In the genomic region with DNA sequence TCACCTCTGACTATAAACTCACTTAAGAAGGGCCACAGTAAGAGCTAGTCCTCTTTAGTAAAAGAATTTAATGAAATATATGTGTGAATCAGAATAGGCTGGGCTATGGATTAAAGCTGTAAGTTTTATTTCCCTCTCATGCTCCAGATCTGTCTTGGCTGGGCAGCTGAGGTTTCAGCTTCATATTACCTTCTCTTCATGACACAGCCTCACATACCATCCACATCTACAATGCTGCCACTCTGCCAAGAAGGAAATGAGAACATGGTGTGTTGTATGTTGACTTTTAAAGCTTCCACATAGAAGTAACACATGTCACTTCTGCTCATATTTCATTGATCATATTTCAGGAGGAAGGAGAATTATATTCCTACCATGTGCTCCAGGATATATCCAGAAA, we compare ENCODE assay signal across 20 cellular contexts.
A peak's percentile ranks its signal among the peaks of the same experiment; 100 is the strongest.
DNase-seq lines count a peak whose midpoint lies in the region; ATAC-seq and TF ChIP-seq lines count a peak whose summit lies in the region.
"Had no signal": no experiment of that assay in that cellular context is flagged by ENCODE, and none has a peak within 500 bp of the region (broad histone marks: within the 10 kb centered on the region; RNA-seq: fewer than 3 reads in every experiment).

No MANE protein-coding gene starts in this region.

- H3K4me3 ChIP-seq in LNCaP clone FGC (ENCODE audit: low read depth, low read length) (no peak overlapping the region), psoas muscle (no peak overlapping the region)
- H3K4me3 ChIP-seq: esophagus squamous epithelium, left ventricle myocardium inferior, sigmoid colon had no signal

- H3K36me3 ChIP-seq in psoas muscle (ENCODE audit: insufficient read depth in 1 of 2, low read depth in 1 of 2), result no peaks in the 10 kb centered on the region
- H3K36me3 ChIP-seq: esophagus squamous epithelium, left ventricle myocardium inferior, neutrophil, sigmoid colon had no signal

- no peak overlapping the region for H3K4me3 Mint-ChIP-seq in activated naive CD4-positive, alpha-beta T cell treated with anti-CD3 and anti-CD28 coated beads, Interleukin-2, amount 10 ng/mL, durations not matched to agents 7 days and 5 days

- no peaks in the 10 kb centered on the region for H3K4me1 Mint-ChIP-seq in activated naive CD4-positive, alpha-beta T cell treated with anti-CD3 and anti-CD28 coated beads, Interleukin-2, amount 10 ng/mL, durations not matched to agents 7 days and 5 days

- H3K27ac Mint-ChIP-seq in activated naive CD4-positive, alpha-beta T cell treated with anti-CD3 and anti-CD28 coated beads, Interleukin-2, amount 10 ng/mL, durations not matched to agents 7 days and 5 days, result no peak overlapping the region

- ATAC-seq in esophagus mucosa, result peak; percentile 33
- ATAC-seq in psoas muscle, result peak; percentile 59 to 83 (median 73)
- no peak for ATAC-seq in GM21576 (IDR thresholded peaks at IDR 0.05; ENCODE audit: unreplicated experiment)
- no peak for ATAC-seq in HG02852 (IDR thresholded peaks at IDR 0.05; ENCODE audit: unreplicated experiment)
- ATAC-seq: HepG2 had no signal

- H3K4me1 ChIP-seq in psoas muscle, result no peaks in the 10 kb centered on the region
- H3K4me1 ChIP-seq: esophagus squamous epithelium, left ventricle myocardium inferior, sigmoid colon had no signal

- no peaks in the 10 kb centered on the region for H3K27me3 ChIP-seq in psoas muscle (ENCODE audit: insufficient read depth in 3 of 3, low read length in 2 of 3)
- H3K27me3 ChIP-seq: esophagus squamous epithelium, neutrophil, sigmoid colon had no signal

- no peaks in the 10 kb centered on the region for H3K36me3 Mint-ChIP-seq in activated naive CD4-positive, alpha-beta T cell treated with anti-CD3 and anti-CD28 coated beads, Interleukin-2, amount 10 ng/mL, durations not matched to agents 7 days and 5 days

- intact Hi-C loops in psoas muscle (cut with DNase I), result no loop called here

- H3K9me3 ChIP-seq in psoas muscle, result no peaks in the 10 kb centered on the region
- H3K9me3 ChIP-seq: esophagus squamous epithelium, left ventricle myocardium inferior, neutrophil, sigmoid colon had no signal

- TF ChIP-seq CTCF in LNCaP clone FGC (IDR thresholded peaks at IDR 0.05; ENCODE audit: control insufficient read depth, extremely low read depth, insufficient read depth) (no peak), VCaP (conservative IDR thresholded peaks at IDR 0.05) (no peak), psoas muscle (IDR thresholded peaks at IDR 0.05) (no peak)

- H3K27ac ChIP-seq in VCaP, result peak overlapping the region; percentile 2; the same call in 1 of the 2 replicates
- no peak overlapping the region for H3K27ac ChIP-seq in psoas muscle
- H3K27ac ChIP-seq: esophagus squamous epithelium, left ventricle myocardium inferior, neutrophil, sigmoid colon had no signal

- H3K9me3 Mint-ChIP-seq in activated naive CD4-positive, alpha-beta T cell treated with anti-CD3 and anti-CD28 coated beads, Interleukin-2, amount 10 ng/mL, durations not matched to agents 7 days and 5 days, result no peaks in the 10 kb centered on the region

- DNase-seq in LNCaP clone FGC (ENCODE audit: low read depth) (peak; percentile 46), psoas muscle (no peak), COLO829 (ENCODE audit: low spot score) (no peak)
- DNase-seq in activated naive CD4-positive, alpha-beta T cell treated with anti-CD3 and anti-CD28 coated beads, Interleukin-2, amount 10 ng/mL, durations not matched to agents 7 days and 5 days, result no peak
- DNase-seq: activated gamma-delta T cell; aorta; esophagus squamous epithelium; GDM1; left ventricle myocardium inferior; NCI-H187 treated with DMSO at 0.1 percent for 48 hours; NCI-H524; sigmoid colon; stimulated activated CD4-positive, alpha-beta T cell treated with anti-CD3 and anti-CD28 coated beads, Interleukin-4, amount 100 ng/mL, for 1 hour; substantia nigra had no signal

- no peaks in the 10 kb centered on the region for H3K27me3 Mint-ChIP-seq in activated naive CD4-positive, alpha-beta T cell treated with anti-CD3 and anti-CD28 coated beads, Interleukin-2, amount 10 ng/mL, durations not matched to agents 7 days and 5 days

- CTCF ChIA-PET in activated naive CD4-positive, alpha-beta T cell treated with anti-CD3 and anti-CD28 coated beads, Interleukin-2, amount 10 ng/mL, durations not matched to agents 7 days and 5 days (lab: Charles Lee), result no interaction called here

Comparison
In these comparisons a context has a peak if more than half of its experiments do, and no peak if none do; other contexts are left out.
1. ATAC-seq: peak in esophagus mucosa (single experiment) and psoas muscle (4 of 4); none in GM21576 (single experiment) and HG02852 (single experiment).